Comparison of ENCODE assay signal across 22 cellular contexts in genomic region chr11:126662055-126662790, GRCh38.
"Had no signal": no experiment of that assay in that cellular context is flagged by ENCODE, and none has a peak within 500 bp of the region (broad histone marks: within the 10 kb centered on the region; RNA-seq: fewer than 3 reads in every experiment).

No MANE protein-coding gene starts in this region.

- H3K36me3 ChIP-seq: lower lobe of right lung, right lobe of liver, suprapubic skin, vagina had no signal

- H3K27me3 ChIP-seq: right lobe of liver, suprapubic skin, vagina had no signal

- H3K4me1 ChIP-seq: lower lobe of right lung, suprapubic skin had no signal

- H3K27ac ChIP-seq: lower lobe of right lung, right lobe of liver, skin epidermis, suprapubic skin, vagina had no signal

- DNase-seq: activated CD4-positive, alpha-beta T cell treated with anti-CD3 and anti-CD28 coated beads, Interleukin-2, amount 50 U/mL, for 4 hours; activated CD8-positive, alpha-beta memory T cell treated with anti-CD3 and anti-CD28 coated beads for 24 hours; activated CD8-positive, alpha-beta memory T cell treated with anti-CD3 and anti-CD28 coated beads, Interleukin-2, amount 50 U/mL, for 48 hours; activated naive CD4-positive, alpha-beta T cell treated with Interleukin-2 at 50 U/mL for 16 hours; activated naive CD8-positive, alpha-beta T cell treated with anti-CD3 and anti-CD28 coated beads for 36 hours; activated T-cell treated with anti-CD3 and anti-CD28 coated beads, Interleukin-2, amount 50 U/mL, for 48 hours; dermis blood vessel endothelial cell; effector memory CD4-positive, alpha-beta T cell; kidney; lower lobe of right lung; naive B cell; right lobe of liver; stimulated activated CD4-positive, alpha-beta T cell treated with anti-CD3 and anti-CD28 coated beads, Interleukin-2, amount 100 ng/mL, for 24 hours; stimulated activated naive CD8-positive, alpha-beta T cell treated with anti-CD3 and anti-CD28 coated beads, Interleukin-15, amount 100 ng/mL, for 72 hours; T-helper 1 cell had no signal

- FAIRE-seq: endothelial cell of umbilical vein, kidney, TTC549 had no signal

- ATAC-seq: left lobe of liver; lower lobe of right lung; right lobe of liver; stimulated activated effector memory CD8-positive, alpha-beta T cell treated with anti-CD3 and anti-CD28 coated beads, Interleukin-12 subunit alpha, Interleukin-12 subunit beta, amount 100 ng/mL, for 72 hours; stimulated activated naive CD8-positive, alpha-beta T cell treated with anti-CD3 and anti-CD28 coated beads, Interleukin-15, amount 100 ng/mL, for 72 hours had no signal

- H3K9me3 ChIP-seq: lower lobe of right lung, right lobe of liver, suprapubic skin, vagina had no signal

- H3K4me3 ChIP-seq: lower lobe of right lung, right lobe of liver, skin epidermis, suprapubic skin, vagina had no signal
